ENCODE assay signal across 25 cellular contexts in genomic region chr1:34856697-34857096, GRCh38.
"Had no signal": no experiment of that assay in that cellular context is flagged by ENCODE, and none has a peak within 500 bp of the region (broad histone marks: within the 10 kb centered on the region; RNA-seq: fewer than 3 reads in every experiment).

No MANE protein-coding gene starts in this region.

- H3K27me3 ChIP-seq: spleen, testis, transverse colon had no signal

- H3K9me3 Mint-ChIP-seq: activated naive CD4-positive, alpha-beta T cell treated with anti-CD3 and anti-CD28 coated beads for 36 hours; activated T-cell treated with anti-CD3 and anti-CD28 coated beads, Interleukin-2, amount 50 U/mL, for 4 hours; neural progenitor cell; T-cell had no signal

- ATAC-seq: activated T-cell treated with anti-CD3 and anti-CD28 coated beads, Interleukin-2, amount 50 U/mL, for 4 hours; esophagus mucosa; left cardiac atrium; left ventricle myocardium superior; mucosa of descending colon; right cardiac atrium; T-cell had no signal

- H3K27me3 Mint-ChIP-seq: T-cell had no signal

- H3K27ac ChIP-seq: neural progenitor cell, spleen, testis, transverse colon had no signal

- H3K36me3 ChIP-seq: neural progenitor cell had no signal

- H3K27ac Mint-ChIP-seq: endodermal cell, neural progenitor cell had no signal

- DNase-seq: activated CD4-positive, alpha-beta T cell treated with anti-CD3 and anti-CD28 coated beads for 4 hours; activated CD4-positive, alpha-beta T cell treated with anti-CD3 and anti-CD28 coated beads, Interleukin-2, amount 50 U/mL, for 48 hours; activated CD4-positive, CD25-positive, alpha-beta regulatory T cell; activated CD8-positive, alpha-beta memory T cell treated with anti-CD3 and anti-CD28 coated beads, Interleukin-2, amount 50 U/mL, for 48 hours; activated effector memory CD4-positive, alpha-beta T cell treated with Interleukin-2 at 50 U/mL for 16 hours; activated naive CD4-positive, alpha-beta T cell treated with anti-CD3 and anti-CD28 coated beads for 36 hours; activated T-cell treated with anti-CD3 and anti-CD28 coated beads, Interleukin-2, amount 50 U/mL, for 4 hours; amygdala; caudate nucleus; endodermal cell; foreskin fibroblast; head of caudate nucleus; hippocampal formation; left ventricle myocardium superior; mucosa of descending colon; occipital lobe; right cardiac atrium; spleen; stimulated activated naive CD4-positive, alpha-beta T cell; T-cell; testis; transverse colon had no signal

- H3K9me3 ChIP-seq: mucosa of descending colon, spleen, testis, transverse colon had no signal

- H3K4me3 Mint-ChIP-seq: activated naive CD4-positive, alpha-beta T cell treated with anti-CD3 and anti-CD28 coated beads for 36 hours; endodermal cell; T-cell had no signal

- H3K4me3 ChIP-seq: mucosa of descending colon, neural progenitor cell, spleen, testis, transverse colon had no signal
